In the genomic region with DNA sequence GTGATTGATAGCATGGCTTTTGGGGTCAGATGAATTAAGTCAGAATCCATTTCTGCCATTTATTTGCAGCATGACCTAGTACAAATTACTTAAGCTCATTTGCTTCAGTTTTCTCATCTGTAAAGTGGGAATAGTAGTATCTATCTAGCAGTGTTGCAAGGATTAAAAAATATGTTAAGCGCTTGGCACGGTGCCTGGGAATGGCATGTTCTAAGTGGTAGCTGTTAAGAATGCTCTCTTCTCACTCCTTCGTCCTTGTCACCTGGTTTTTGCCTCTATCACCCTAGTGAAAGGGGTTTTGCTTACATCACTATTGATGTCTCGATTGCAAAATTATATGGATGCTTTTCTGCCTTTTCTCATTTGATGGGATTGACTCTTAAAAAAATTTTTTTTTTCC, we compare ENCODE assay signal across 29 cellular contexts. TPM values are rescaled to one million over a fixed set of nuclear protein-coding genes. Genes with fewer than 3 reads are reported as not detected.
DNase-seq lines count a peak whose midpoint lies in the region; ATAC-seq and TF ChIP-seq lines count a peak whose summit lies in the region.
"Had no signal": no experiment of that assay in that cellular context is flagged by ENCODE, and none has a peak within 500 bp of the region (broad histone marks: within the 10 kb centered on the region; RNA-seq: fewer than 3 reads in every experiment).

No MANE protein-coding gene starts in this region.

- peaks cover 18% of the 10 kb centered on the region for H3K36me3 Mint-ChIP-seq in central memory CD8-positive, alpha-beta T cell (ENCODE audit: insufficient read depth)

- peak overlapping the region; percentile 38 for H3K4me3 Mint-ChIP-seq in central memory CD8-positive, alpha-beta T cell
- H3K4me3 Mint-ChIP-seq: activated CD4-positive, alpha-beta memory T cell treated with anti-CD3 and anti-CD28 coated beads, Interleukin-2, amount 10 ng/mL, durations not matched to agents 7 days and 5 days; CD14-positive monocyte; stimulated activated naive B cell treated with anti-CD40 and anti-IgM and Interleukin-4, amounts not matched to agents 10 μg/mL and 1 μg/mL and 100 μg/mL, for 72 hours had no signal

- no peak overlapping the region for H2BK12ac ChIP-seq in trophoblast cell (ENCODE audit: low read length)

- ATAC-seq in Right ventricle myocardium superior (ENCODE audit: poor library complexity): peak; percentile 38
- ATAC-seq in central memory CD8-positive, alpha-beta T cell (replicated peaks; ENCODE audit: extremely low read depth, poor library complexity, severe bottlenecking): no peak
- ATAC-seq: activated CD4-positive, CD25-positive, alpha-beta regulatory T cell treated with anti-CD3 and anti-CD28 coated beads, Interleukin-2, amount 50 U/mL, for 24 hours; sciatic nerve; stimulated activated naive B cell treated with anti-CD40 and anti-IgM and Interleukin-4, amounts not matched to agents 10 μg/mL and 1 μg/mL and 100 μg/mL, for 72 hours had no signal

- no peak for TF ChIP-seq CTCF in coronary artery (IDR thresholded peaks at IDR 0.05)

- WGBS in trophoblast cell (ENCODE audit: extremely low coverage, insufficient coverage, insufficient read length): no CpG with 5 or more reads among the region's 4 CpGs

- H3K36me3 ChIP-seq in trophoblast cell (ENCODE audit: control insufficient read depth in 1 of 2, insufficient read depth in 2 of 2, low read length in 2 of 2): peaks cover 2 to 9% of the 10 kb centered on the region in 2 experiments
- H3K36me3 ChIP-seq: gastrocnemius medialis, vagina had no signal

- H3K9me3 Mint-ChIP-seq in central memory CD8-positive, alpha-beta T cell: no peaks in the 10 kb centered on the region
- H3K9me3 Mint-ChIP-seq: activated CD4-positive, alpha-beta memory T cell treated with anti-CD3 and anti-CD28 coated beads, Interleukin-2, amount 10 ng/mL, durations not matched to agents 7 days and 5 days; stimulated activated naive B cell treated with anti-CD40 and anti-IgM and Interleukin-4, amounts not matched to agents 10 μg/mL and 1 μg/mL and 100 μg/mL, for 72 hours had no signal

- H3K79me2 ChIP-seq in trophoblast cell (ENCODE audit: control insufficient read depth, insufficient read depth, low read length, poor library complexity): peaks cover 4% of the 10 kb centered on the region

- H3K27me3 ChIP-seq in trophoblast cell (ENCODE audit: insufficient read depth, low read length): no peaks in the 10 kb centered on the region
- H3K27me3 ChIP-seq: esophagus muscularis mucosa, gastrocnemius medialis, hepatocyte, neutrophil, SJSA1, vagina had no signal

- H4K12ac ChIP-seq in trophoblast cell (ENCODE audit: low read depth, low read length): no peak overlapping the region

- intact Hi-C loops in Right ventricle myocardium superior (cut with DNase I): no loop called here
- intact Hi-C loops in cardiac septum (cut with DNase I): loop anchor here (10.0 kb wide), 2 partner anchors 184 to 294 kb away; partner anchors contain the start of gene RABGEF1

- H3K4me3 ChIP-seq in trophoblast cell (ENCODE audit: low read depth, low read length) (no peak overlapping the region), coronary artery (no peak overlapping the region)
- H3K4me3 ChIP-seq: esophagus muscularis mucosa, gastrocnemius medialis, hepatocyte, SJSA1, vagina had no signal

- no peak overlapping the region for H2AK5ac ChIP-seq in trophoblast cell (ENCODE audit: low read length)

- H3K4me1 Mint-ChIP-seq in central memory CD8-positive, alpha-beta T cell: peaks cover 58% of the 10 kb centered on the region

- H4K91ac ChIP-seq in trophoblast cell (ENCODE audit: low read depth, low read length): no peak overlapping the region

- H3K27me3 Mint-ChIP-seq in central memory CD8-positive, alpha-beta T cell: no peaks in the 10 kb centered on the region
- H3K27me3 Mint-ChIP-seq: activated CD4-positive, alpha-beta memory T cell treated with anti-CD3 and anti-CD28 coated beads, Interleukin-2, amount 10 ng/mL, durations not matched to agents 7 days and 5 days; stimulated activated naive B cell treated with anti-CD40 and anti-IgM and Interleukin-4, amounts not matched to agents 10 μg/mL and 1 μg/mL and 100 μg/mL, for 72 hours had no signal

- no peak overlapping the region for H3K27ac Mint-ChIP-seq in central memory CD8-positive, alpha-beta T cell (ENCODE audit: low read depth)
- H3K27ac Mint-ChIP-seq: activated CD4-positive, alpha-beta memory T cell treated with anti-CD3 and anti-CD28 coated beads, Interleukin-2, amount 10 ng/mL, durations not matched to agents 7 days and 5 days; stimulated activated naive B cell treated with anti-CD40 and anti-IgM and Interleukin-4, amounts not matched to agents 10 μg/mL and 1 μg/mL and 100 μg/mL, for 72 hours had no signal

- peak overlapping the region; percentile 87 for H3K4ac ChIP-seq in trophoblast cell (ENCODE audit: low read depth, low read length)

- H3K14ac ChIP-seq in trophoblast cell (ENCODE audit: low read length): no peak overlapping the region

- H4K8ac ChIP-seq in trophoblast cell (ENCODE audit: low read depth, low read length): no peak overlapping the region

- no peak overlapping the region for H2BK5ac ChIP-seq in trophoblast cell (ENCODE audit: low read depth, low read length, poor library complexity)

- H3K79me1 ChIP-seq in trophoblast cell (ENCODE audit: low read length): peaks cover 2% of the 10 kb centered on the region

- H3K27ac ChIP-seq in trophoblast cell (ENCODE audit: low read depth, low read length) (no peak overlapping the region), coronary artery (no peak overlapping the region)
- H3K27ac ChIP-seq: 22Rv1, esophagus muscularis mucosa, gastrocnemius medialis, hepatocyte, neutrophil, SJSA1, vagina had no signal

- peaks cover 0 to 3% of the 10 kb centered on the region in 2 experiments for H3K4me1 ChIP-seq in trophoblast cell (ENCODE audit: control insufficient read depth in 1 of 2, insufficient read depth in 2 of 2, low read length in 2 of 2)

- peak; percentile 54 for DNase-seq in DMS 273 (lab: John Stamatoyannopoulos, UW; ENCODE audit: unreplicated experiment)
- no peak for DNase-seq in DMS 273 treated with DMSO at 0.1 percent for 48 hours (lab: John Stamatoyannopoulos, UW)
- no peak for DNase-seq in Right ventricle myocardium superior
- no peak for DNase-seq in cardiac septum (ENCODE audit: low spot score)
- DNase-seq in central memory CD8-positive, alpha-beta T cell (ENCODE audit: low spot score in 2 of 2): no peak
- no peak for DNase-seq in trophoblast cell
- no peak for DNase-seq in UCSD-AML1 (lab: John Stamatoyannopoulos, UW; ENCODE audit: unreplicated experiment)
- no peak for DNase-seq in coronary artery (ENCODE audit: low spot score)
- DNase-seq: activated CD4-positive, alpha-beta memory T cell treated with anti-CD3 and anti-CD28 coated beads, Interleukin-2, amount 10 ng/mL, durations not matched to agents 7 days and 5 days; caudate nucleus; dermis blood vessel endothelial cell; gastrocnemius medialis; Kasumi-1; mesenchymal stem cell; NCI-H1436 treated with DMSO at 0.1 percent for 48 hours; NCI-H510A treated with DMSO at 0.1 percent for 48 hours; stimulated activated CD4-positive, alpha-beta T cell treated with anti-CD3 and anti-CD28 coated beads, Interleukin-12 subunit alpha, Interleukin-12 subunit beta, amount 100 ng/mL, for 4 hours; stimulated activated CD4-positive, alpha-beta T cell treated with anti-CD3 and anti-CD28 coated beads, Interleukin-4, amount 100 ng/mL, for 4 hours; stimulated activated naive B cell treated with anti-CD40 and anti-IgM and Interleukin-4, amounts not matched to agents 10 μg/mL and 1 μg/mL and 100 μg/mL, for 72 hours; T-helper 1 cell had no signal

- no peak overlapping the region for H3K18ac ChIP-seq in trophoblast cell (ENCODE audit: low read length)

- H3K23ac ChIP-seq in trophoblast cell (ENCODE audit: low read length): no peak overlapping the region

- H3K4me2 ChIP-seq in trophoblast cell (ENCODE audit: low read length): no peak overlapping the region
- H3K4me2 ChIP-seq: hepatocyte had no signal

- no peak overlapping the region for H2AFZ ChIP-seq in trophoblast cell (ENCODE audit: insufficient read depth, low read length, poor library complexity)
- H2AFZ ChIP-seq: hepatocyte had no signal

- H3K9me3 ChIP-seq in trophoblast cell (ENCODE audit: insufficient read depth, low read depth, low read length): no peaks in the 10 kb centered on the region
- H3K9me3 ChIP-seq: esophagus muscularis mucosa, gastrocnemius medialis, neutrophil, SJSA1, vagina had no signal

- H2BK120ac ChIP-seq in trophoblast cell (ENCODE audit: insufficient read depth, low read length, poor library complexity): no peak overlapping the region

- no peak overlapping the region for H3K9ac ChIP-seq in trophoblast cell (ENCODE audit: low read length)

RNA-seq across cellular contexts. Expression of gene TMEM248, which starts 7.4 kb away (rescaled TPM):
- 37.1 TPM for total RNA-seq in Right ventricle myocardium superior
- 50.2 TPM for total RNA-seq in cardiac septum
- polyA plus RNA-seq in trophoblast cell (2013): 92.6 and 97.8 TPM in 2 replicates
